Comparison of ENCODE assay signal across 1 cellular context in the genomic region with DNA sequence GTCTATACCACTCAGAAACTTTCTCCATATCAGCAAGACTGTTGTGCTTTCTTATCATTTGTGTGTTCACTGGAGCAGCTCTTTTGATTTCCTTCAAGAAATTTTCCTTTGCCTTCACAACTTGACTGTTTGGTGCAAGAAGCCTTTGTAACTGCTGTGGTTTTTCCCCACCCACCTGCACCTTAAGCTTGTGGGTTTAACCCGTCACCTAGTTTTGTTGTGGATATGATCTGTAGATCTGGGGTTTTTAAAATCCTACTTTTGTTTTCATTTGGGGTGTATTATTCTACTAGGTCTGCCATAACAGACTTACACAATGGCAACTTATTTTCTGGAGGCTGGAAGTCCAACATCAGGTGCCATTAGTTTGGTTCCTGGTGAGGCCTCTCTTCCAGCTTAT.
A peak's percentile ranks its signal among the peaks of the same experiment; 100 is the strongest.
TF ChIP-seq lines count a peak whose summit lies in the region.

No MANE protein-coding gene starts in this region.

TF ChIP-seq in GM12878, 131 proteins besides CTCF, POLR2A, EP300 and RAD21 (continued from another document):
- peak in 1 of 2 experiments; percentile 57; a peak in 1 of 3 replicates for TF ChIP-seq EGR1 (IDR thresholded peaks at IDR 0.05; ENCODE audit: borderline replicate concordance in 1 of 2, low read depth in 2 of 2, low read length in 2 of 2)
- 0 out of 2 replicates have a peak, but pooled peaks have one; percentile 53 for TF ChIP-seq CBFB (IDR thresholded peaks at IDR 0.05; ENCODE audit: low read depth)
- TF ChIP-seq SUZ12 (IDR thresholded peaks at IDR 0.05; ENCODE audit: unreplicated experiment): no peak
- TF ChIP-seq TBL1XR1 (IDR thresholded peaks at IDR 0.05; ENCODE audit: low read depth, low read length): no peak
- TF ChIP-seq NR2C1 (IDR thresholded peaks at IDR 0.05): no peak
- TF ChIP-seq KDM1A (IDR thresholded peaks at IDR 0.05; ENCODE audit: borderline replicate concordance): no peak
- TF ChIP-seq NFIC (IDR thresholded peaks at IDR 0.05; ENCODE audit: low read depth, low read length): peak; percentile 49; the same call in 1 of the 2 replicates
- TF ChIP-seq RUNX3 (IDR thresholded peaks at IDR 0.05; ENCODE audit: low read length): peak; percentile 93
- 0 out of 2 replicates have a peak, but pooled peaks have one; percentile 16 for TF ChIP-seq PAX5 (IDR thresholded peaks at IDR 0.05; ENCODE audit: borderline replicate concordance, low read depth, low read length)
- TF ChIP-seq NFYA (IDR thresholded peaks at IDR 0.05; ENCODE audit: borderline replicate concordance, low read depth, low read length): no peak
